Comparison of ENCODE assay signal across 35 cellular contexts in the genomic region with DNA sequence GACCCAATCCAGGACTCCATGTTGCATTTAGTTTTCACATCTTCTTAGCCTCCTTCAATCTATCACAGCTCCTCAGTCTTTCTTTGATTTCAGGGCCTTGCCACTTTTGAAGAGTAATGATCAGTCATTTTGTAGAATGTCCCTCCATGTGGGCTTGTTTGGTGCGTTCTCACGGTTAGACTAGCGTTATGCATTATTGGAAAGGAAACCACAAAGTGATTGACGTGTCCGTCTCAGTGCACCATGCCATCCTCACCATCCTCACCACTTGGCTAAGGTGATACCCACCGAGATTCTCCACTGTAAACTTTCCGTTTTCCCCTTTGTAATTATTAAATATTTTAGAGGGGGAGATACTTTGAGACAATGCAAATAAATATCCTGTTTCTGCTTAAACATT. TPM values are rescaled to one million over a fixed set of nuclear protein-coding genes. Genes with fewer than 3 reads are reported as not detected.
"Had no signal": no experiment of that assay in that cellular context is flagged by ENCODE, and none has a peak within 500 bp of the region (broad histone marks: within the 10 kb centered on the region; RNA-seq: fewer than 3 reads in every experiment).

No MANE protein-coding gene starts in this region.

- H3K4me3 ChIP-seq: cardiac muscle cell, SJCRH30 had no signal

- H3K4me2 ChIP-seq: SK-N-SH had no signal

- H3K4me1 Mint-ChIP-seq: activated CD4-positive, alpha-beta memory T cell treated with anti-CD3 and anti-CD28 coated beads, Interleukin-2, amount 10 ng/mL, durations not matched to agents 7 days and 5 days; activated naive CD8-positive, alpha-beta T cell treated with anti-CD3 and anti-CD28 coated beads for 36 hours; activated T-helper 17 cell treated with anti-CD3 and anti-CD28 coated beads, Interleukin-2, amount 50 U/mL, for 72 hours had no signal

- H3K4me1 ChIP-seq: SJCRH30 had no signal

- ATAC-seq: activated CD8-positive, alpha-beta memory T cell treated with anti-CD3 and anti-CD28 coated beads, Interleukin-2, amount 10 ng/mL, durations not matched to agents 7 days and 5 days; activated T-cell treated with anti-CD3 and anti-CD28 coated beads, Interleukin-2, amount 50 U/mL, for 72 hours; activated T-helper 17 cell treated with anti-CD3 and anti-CD28 coated beads, Interleukin-2, amount 50 U/mL, for 72 hours; Panc1; T-cell; T-helper 17 cell had no signal

- DNase-seq: activated CD4-positive, alpha-beta memory T cell treated with anti-CD3 and anti-CD28 coated beads, Interleukin-2, amount 10 ng/mL, durations not matched to agents 7 days and 5 days; activated CD4-positive, alpha-beta T cell treated with anti-CD3 and anti-CD28 coated beads for 1 hour; activated CD4-positive, alpha-beta T cell treated with anti-CD3 and anti-CD28 coated beads for 48 hours; activated CD4-positive, CD25-positive, alpha-beta regulatory T cell; activated CD8-positive, alpha-beta memory T cell treated with anti-CD3 and anti-CD28 coated beads for 24 hours; activated CD8-positive, alpha-beta memory T cell treated with anti-CD3 and anti-CD28 coated beads, Interleukin-2, amount 10 ng/mL, durations not matched to agents 7 days and 5 days; activated CD8-positive, alpha-beta memory T cell treated with anti-CD3 and anti-CD28 coated beads, Interleukin-2, amount 50 U/mL, for 48 hours; activated effector memory CD4-positive, alpha-beta T cell treated with anti-CD3 and anti-CD28 coated beads, Interleukin-2, amount 50 U/mL, for 16 hours; activated naive CD4-positive, alpha-beta T cell; activated naive CD4-positive, alpha-beta T cell treated with anti-CD3 and anti-CD28 coated beads, Interleukin-2, amount 50 U/mL, for 16 hours; activated naive CD8-positive, alpha-beta T cell treated with anti-CD3 and anti-CD28 coated beads for 36 hours; activated T-cell treated with anti-CD3 and anti-CD28 coated beads, Interleukin-2, amount 50 U/mL, for 1 hour; activated T-cell treated with anti-CD3 and anti-CD28 coated beads, Interleukin-2, amount 50 U/mL, for 72 hours; amniotic stem cell; aorta; NCI-H1092 treated with DMSO at 0.1 percent for 48 hours; NCI-H1417; NCI-H146; NCI-H187; NCI-H2029 treated with DMSO at 0.1 percent for 48 hours; NCI-H2107; NCI-H2171; NCI-H510A; NCI-H526; NCI-H748 treated with DMSO at 0.1 percent for 48 hours; SHP77; SJCRH30; SK-N-SH; T-cell; T-helper 17 cell; WERI-Rb-1 had no signal

- H3K27ac ChIP-seq: cardiac muscle cell, SJCRH30, WERI-Rb-1 had no signal

- H3K9me3 Mint-ChIP-seq: activated CD4-positive, alpha-beta memory T cell treated with anti-CD3 and anti-CD28 coated beads, Interleukin-2, amount 10 ng/mL, durations not matched to agents 7 days and 5 days; activated naive CD8-positive, alpha-beta T cell treated with anti-CD3 and anti-CD28 coated beads for 36 hours; activated T-cell treated with anti-CD3 and anti-CD28 coated beads, Interleukin-2, amount 50 U/mL, for 72 hours; activated T-helper 17 cell treated with anti-CD3 and anti-CD28 coated beads, Interleukin-2, amount 50 U/mL, for 72 hours; T-cell had no signal

- H3K27ac Mint-ChIP-seq: activated CD4-positive, alpha-beta memory T cell treated with anti-CD3 and anti-CD28 coated beads, Interleukin-2, amount 10 ng/mL, durations not matched to agents 7 days and 5 days; activated CD8-positive, alpha-beta memory T cell treated with anti-CD3 and anti-CD28 coated beads, Interleukin-2, amount 10 ng/mL, durations not matched to agents 7 days and 5 days; activated naive CD8-positive, alpha-beta T cell treated with anti-CD3 and anti-CD28 coated beads for 36 hours; activated T-cell treated with anti-CD3 and anti-CD28 coated beads, Interleukin-2, amount 50 U/mL, for 72 hours; activated T-helper 17 cell treated with anti-CD3 and anti-CD28 coated beads, Interleukin-2, amount 50 U/mL, for 72 hours; T-cell; T-helper 17 cell had no signal

- H3K36me3 ChIP-seq: cardiac muscle cell, SJCRH30, WERI-Rb-1 had no signal

- H3K9ac ChIP-seq: SK-N-SH had no signal

- H3K4me3 Mint-ChIP-seq: activated CD4-positive, alpha-beta memory T cell treated with anti-CD3 and anti-CD28 coated beads, Interleukin-2, amount 10 ng/mL, durations not matched to agents 7 days and 5 days; activated CD8-positive, alpha-beta memory T cell treated with anti-CD3 and anti-CD28 coated beads, Interleukin-2, amount 10 ng/mL, durations not matched to agents 7 days and 5 days; activated naive CD8-positive, alpha-beta T cell treated with anti-CD3 and anti-CD28 coated beads for 36 hours; activated T-cell treated with anti-CD3 and anti-CD28 coated beads, Interleukin-2, amount 50 U/mL, for 72 hours; activated T-helper 17 cell treated with anti-CD3 and anti-CD28 coated beads, Interleukin-2, amount 50 U/mL, for 72 hours; T-cell; T-helper 17 cell had no signal

- H3K27me3 ChIP-seq: cardiac muscle cell had no signal

- H3K36me3 Mint-ChIP-seq: activated CD8-positive, alpha-beta memory T cell treated with anti-CD3 and anti-CD28 coated beads, Interleukin-2, amount 10 ng/mL, durations not matched to agents 7 days and 5 days; activated naive CD8-positive, alpha-beta T cell treated with anti-CD3 and anti-CD28 coated beads for 36 hours had no signal

- H3K9me3 ChIP-seq: SJCRH30, SK-N-SH had no signal

- H3K9me2 ChIP-seq: SK-N-SH had no signal

RNA-seq across cellular contexts. Expression of a gene that starts 59.6 kb away (rescaled TPM):
- total RNA-seq: activated CD4-positive, alpha-beta memory T cell treated with anti-CD3 and anti-CD28 coated beads, Interleukin-2, amount 10 ng/mL, durations not matched to agents 7 days and 5 days; activated CD8-positive, alpha-beta memory T cell treated with anti-CD3 and anti-CD28 coated beads, Interleukin-2, amount 10 ng/mL, durations not matched to agents 7 days and 5 days; activated naive CD8-positive, alpha-beta T cell treated with anti-CD3 and anti-CD28 coated beads for 36 hours; activated T-cell treated with anti-CD3 and anti-CD28 coated beads, Interleukin-2, amount 50 U/mL, for 72 hours; activated T-helper 17 cell treated with anti-CD3 and anti-CD28 coated beads, Interleukin-2, amount 50 U/mL, for 72 hours; aorta; M059J; T-cell; T-helper 17 cell had no signal
- polyA plus RNA-seq: aorta, cardiac muscle cell, SK-N-SH had no signal
